ENCODE assay signal across 14 cellular contexts in the genomic region with DNA sequence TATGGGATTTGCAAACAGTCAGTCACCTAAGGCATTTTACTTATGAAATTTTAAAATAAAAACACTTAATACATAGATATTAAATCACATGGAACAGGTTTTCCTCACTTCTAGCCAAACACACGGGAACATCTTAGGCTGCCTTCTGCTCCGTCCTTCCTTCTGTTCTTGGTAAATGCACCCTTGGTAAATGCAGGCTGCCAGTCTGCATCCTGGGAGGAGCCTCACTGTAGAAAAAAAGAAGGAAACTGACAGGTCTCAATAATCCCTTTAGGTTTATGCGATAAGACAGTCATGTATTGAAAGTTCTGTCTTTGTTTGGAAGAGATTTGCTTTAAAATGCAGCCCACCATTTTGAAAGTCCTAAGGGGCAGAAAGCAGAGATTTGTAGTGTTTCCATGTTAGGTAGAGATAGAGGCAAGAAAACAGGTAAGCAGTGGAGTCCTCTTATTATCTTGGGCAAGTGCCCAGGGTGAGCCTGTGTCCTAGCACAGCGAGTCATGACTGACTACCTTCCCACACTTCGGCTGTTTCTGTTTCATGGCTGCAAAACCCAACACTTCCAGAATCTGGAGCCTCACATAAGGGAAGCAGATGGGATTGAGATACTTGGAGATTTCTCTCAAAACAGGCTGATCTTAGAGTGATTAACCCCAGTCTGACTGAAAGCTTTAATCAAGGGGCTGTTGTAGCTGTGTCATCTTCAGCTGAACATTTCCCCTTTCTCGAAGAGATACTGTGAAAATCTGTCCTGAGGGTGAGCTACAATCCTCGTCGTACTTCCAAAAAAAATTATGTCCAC.
DNase-seq lines count a peak whose midpoint lies in the region; ATAC-seq, FAIRE-seq and TF ChIP-seq lines count a peak whose summit lies in the region.
"Had no signal": no experiment of that assay in that cellular context is flagged by ENCODE, and none has a peak within 500 bp of the region (broad histone marks: within the 10 kb centered on the region; RNA-seq: fewer than 3 reads in every experiment).

No MANE protein-coding gene starts in this region.

- no peaks in the 10 kb centered on the region for H3F3A ChIP-seq in PC-3 (ENCODE audit: low read length, unreplicated experiment)

- H3K79me1 ChIP-seq in H1 (ENCODE audit: low read depth, low read length), result no peaks in the 10 kb centered on the region

- POLR2A ChIA-PET in MCF 10A (lab: Yijun Ruan, JAX), result no interaction called here
- POLR2A ChIA-PET in PC-3 (lab: Charles Lee; ENCODE audit: unreplicated experiment), result no interaction called here
- POLR2A ChIA-PET in H1 (lab: Charles Lee; ENCODE audit: partially characterized antibody), result no interaction called here

- TF ChIP-seq RAD21 in H1 (IDR thresholded peaks at IDR 0.05 in 1 of 2, conservative IDR thresholded peaks at IDR 0.05 in 1 of 2; ENCODE audit: low read depth in 2 of 2, low read length in 2 of 2), result no peak

- TF ChIP-seq EP300 in H1 (IDR thresholded peaks at IDR 0.05; ENCODE audit: borderline replicate concordance in 1 of 2, low read depth in 2 of 2, low read length in 2 of 2), result no peak

- no TSS peak for BruUV-seq in MCF 10A (replicated peaks; lab: Mats Ljungman, UMichigan)
- no TSS peak for BruUV-seq in PC-3 (replicated peaks; lab: Mats Ljungman, UMichigan)
- BruUV-seq in Calu3 (replicated peaks; lab: Mats Ljungman, UMichigan), result no TSS peak

- H3K27me3 Mint-ChIP-seq in MCF 10A (ENCODE audit: insufficient read depth, unreplicated experiment), result no peaks in the 10 kb centered on the region
- H3K27me3 Mint-ChIP-seq in Calu3 (ENCODE audit: unreplicated experiment), result peaks cover 21% of the 10 kb centered on the region

- no peaks in the 10 kb centered on the region for H3K36me3 Mint-ChIP-seq in MCF 10A (ENCODE audit: insufficient read depth, unreplicated experiment)
- H3K36me3 Mint-ChIP-seq in Calu3 (ENCODE audit: insufficient read depth, unreplicated experiment), result no peaks in the 10 kb centered on the region
- H3K36me3 Mint-ChIP-seq: stimulated activated effector memory CD8-positive, alpha-beta T cell treated with anti-CD3 and anti-CD28 coated beads, Interleukin-12 subunit alpha, Interleukin-12 subunit beta, amount 100 ng/mL, for 72 hours had no signal

- no peak overlapping the region for H2BK5ac ChIP-seq in H1 (ENCODE audit: low read depth, low read length)

- H3K79me2 ChIP-seq in PC-3 (ENCODE audit: low read length), result no peaks in the 10 kb centered on the region
- H3K79me2 ChIP-seq in H1 (ENCODE audit: control insufficient read depth in 1 of 2, insufficient read depth in 2 of 2, low read length in 2 of 2), result no peaks in the 10 kb centered on the region

- CTCF ChIA-PET in MCF 10A (lab: Yijun Ruan, JAX) (interaction anchor here (0.6 to 0.7 kb wide), 2 partner anchors 34 to 771 kb away, joined by 3 to 4 read pairs; no protein-coding TSS in a partner anchor), PC-3 (lab: Charles Lee) (no interaction called here), H1 (lab: Charles Lee; ENCODE audit: partially characterized antibody) (interaction anchor here (0.7 to 1.4 kb wide), 2 partner anchors 12 to 17 kb away, joined by 3 read pairs; no protein-coding TSS in a partner anchor), Calu3 (lab: Charles Lee) (interaction anchor here (0.8 kb wide), 1 partner anchor 8 kb away, joined by 3 read pairs; no protein-coding TSS in a partner anchor)

- 81% methylated on average over 8 of the region's 8 CpGs; no CpG with 5 or more reads in 1 of the 2 experiments for WGBS in H1 (ENCODE audit: extremely low coverage in 1 of 2, insufficient coverage in 1 of 2, insufficient read length in 1 of 2, insufficient replicate concordance in 2 of 2, low coverage in 1 of 2, low lambda C conversion rate in 2 of 2, missing lambda C conversion rate in 1 of 2), 2 experiments

- H3K27ac ChIP-seq in breast epithelium (peak overlapping the region; percentile 22), PC-3 (ENCODE audit: low read length) (no peak overlapping the region), H1 (ENCODE audit: low read depth, low read length) (no peak overlapping the region), upper lobe of right lung (no peak overlapping the region)
- H3K27ac ChIP-seq: uterus had no signal

- H3K4me1 Mint-ChIP-seq in MCF 10A (ENCODE audit: insufficient read depth, unreplicated experiment), result peaks cover 6% of the 10 kb centered on the region
- no peaks in the 10 kb centered on the region for H3K4me1 Mint-ChIP-seq in Calu3 (ENCODE audit: low read depth, unreplicated experiment)
- H3K4me1 Mint-ChIP-seq: B cell; stimulated activated effector memory CD8-positive, alpha-beta T cell treated with anti-CD3 and anti-CD28 coated beads, Interleukin-12 subunit alpha, Interleukin-12 subunit beta, amount 100 ng/mL, for 72 hours had no signal

- H3K23ac ChIP-seq in H1 (ENCODE audit: insufficient read length), result no peak overlapping the region

- no peak overlapping the region for H3K18ac ChIP-seq in H1 (ENCODE audit: extremely low read depth, low read length)

- H4K91ac ChIP-seq in H1 (replicated peaks; ENCODE audit: insufficient read length, low read length), result no peak overlapping the region

- no peak overlapping the region for H3K14ac ChIP-seq in H1 (ENCODE audit: insufficient read length)

- no peak for DNase-seq in breast epithelium (ENCODE audit: low spot score in 2 of 2)
- no peak for DNase-seq in MCF 10A (ENCODE audit: unreplicated experiment)
- DNase-seq in PC-3, result peak; percentile 50
- DNase-seq in H1 (ENCODE audit: low read depth in 1 of 2, low spot score in 2 of 2), result no peak
- no peak for DNase-seq in upper lobe of right lung
- no peak for DNase-seq in Calu3
- no peak for DNase-seq in 8988T
- DNase-seq: cortex of kidney, NCI-H1092, uterus had no signal

- no peak overlapping the region for H2BK20ac ChIP-seq in H1 (ENCODE audit: low read length)

- H3K36me3 ChIP-seq in breast epithelium (no peaks in the 10 kb centered on the region), PC-3 (ENCODE audit: low read depth, low read length) (no peaks in the 10 kb centered on the region), H1 (ENCODE audit: control insufficient read depth in 2 of 4, insufficient read depth in 4 of 4, low read length in 3 of 4) (no peaks in the 10 kb centered on the region), upper lobe of right lung (no peaks in the 10 kb centered on the region)
- H3K36me3 ChIP-seq: uterus had no signal

- no peak overlapping the region for H3K9ac ChIP-seq in PC-3 (ENCODE audit: low read length)
- no peak overlapping the region for H3K9ac ChIP-seq in H1 (replicated peaks in 1 of 4; ENCODE audit: extremely low read depth in 1 of 4, low read depth in 3 of 4, low read length in 3 of 4)

- no peaks in the 10 kb centered on the region for H4K20me1 ChIP-seq in PC-3 (ENCODE audit: low read length)
- H4K20me1 ChIP-seq in H1 (replicated peaks in 1 of 2; ENCODE audit: control insufficient read depth in 1 of 2, insufficient read depth in 2 of 2, low read length in 2 of 2), result no peaks in the 10 kb centered on the region

- no peak overlapping the region for H4K5ac ChIP-seq in H1 (ENCODE audit: insufficient read length, low read depth, low read length)

- H3K4me3 ChIP-seq in breast epithelium, result no peak overlapping the region
- no peak overlapping the region for H3K4me3 ChIP-seq in PC-3 (ENCODE audit: low read length)
- no peak overlapping the region for H3K4me3 ChIP-seq in H1 (ENCODE audit: extremely low read depth in 1 of 4, insufficient read depth in 2 of 4, low read depth in 3 of 4, low read length in 4 of 4)
- H3K4me3 ChIP-seq in upper lobe of right lung, result no peak overlapping the region
- H3K4me3 ChIP-seq: uterus had no signal

- intact Hi-C loops in breast epithelium (cut with DNase I; ENCODE audit: low total_unique reads) (no loop called here), MCF 10A (cut with micrococcal nuclease) (no loop called here), PC-3 (cut with micrococcal nuclease) (no loop called here), upper lobe of right lung (cut with DNase I) (no loop called here), Calu3 (cut with micrococcal nuclease; ENCODE audit: unreplicated experiment) (no loop called here)

- peak; percentile 13 for FAIRE-seq in H1 (lab: Jason Lieb, UNC)

- TF ChIP-seq CTCF in breast epithelium (IDR thresholded peaks at IDR 0.05) (no peak), MCF 10A (IDR thresholded peaks at IDR 0.05; ENCODE audit: unreplicated experiment) (no peak), PC-3 (conservative IDR thresholded peaks at IDR 0.05; ENCODE audit: low read depth, low read length) (no peak), H1 (IDR thresholded peaks at IDR 0.05; ENCODE audit: control extremely low read depth in 1 of 3, insufficient read depth in 1 of 3, low read depth in 1 of 3, low read length in 3 of 3) (no peak), upper lobe of right lung (IDR thresholded peaks at IDR 0.05) (no peak), Calu3 (IDR thresholded peaks at IDR 0.05; ENCODE audit: unreplicated experiment) (no peak)

- no peak overlapping the region for H4K8ac ChIP-seq in H1 (ENCODE audit: extremely low read depth, insufficient read depth, low read length)

- H3K4ac ChIP-seq in H1 (replicated peaks; ENCODE audit: insufficient read length, low read depth, low read length), result no peak overlapping the region

- H3K9me3 ChIP-seq in breast epithelium, result no peaks in the 10 kb centered on the region
- no peaks in the 10 kb centered on the region for H3K9me3 ChIP-seq in PC-3 (ENCODE audit: low read length)
- no peaks in the 10 kb centered on the region for H3K9me3 ChIP-seq in H1 (ENCODE audit: insufficient read depth in 2 of 2, low read depth in 1 of 2, low read length in 1 of 2)
- H3K9me3 ChIP-seq in upper lobe of right lung, result no peaks in the 10 kb centered on the region
- H3K9me3 ChIP-seq: uterus had no signal

- H3K4me3 Mint-ChIP-seq in MCF 10A (ENCODE audit: unreplicated experiment) (no peak overlapping the region), Calu3 (ENCODE audit: low read depth, unreplicated experiment) (no peak overlapping the region)
- H3K4me3 Mint-ChIP-seq: B cell; stimulated activated effector memory CD8-positive, alpha-beta T cell treated with anti-CD3 and anti-CD28 coated beads, Interleukin-12 subunit alpha, Interleukin-12 subunit beta, amount 100 ng/mL, for 72 hours had no signal

- H3K23me2 ChIP-seq in H1 (ENCODE audit: low read depth, low read length), result no peaks in the 10 kb centered on the region

- no peak overlapping the region for H3K27ac Mint-ChIP-seq in MCF 10A (ENCODE audit: low read depth, unreplicated experiment)
- no peak overlapping the region for H3K27ac Mint-ChIP-seq in Calu3 (ENCODE audit: unreplicated experiment)
- H3K27ac Mint-ChIP-seq: B cell; stimulated activated effector memory CD8-positive, alpha-beta T cell treated with anti-CD3 and anti-CD28 coated beads, Interleukin-12 subunit alpha, Interleukin-12 subunit beta, amount 100 ng/mL, for 72 hours had no signal

- no peak overlapping the region for H2AK5ac ChIP-seq in H1 (ENCODE audit: low read depth, low read length)

- ATAC-seq in PC-3 (peak; percentile 72), upper lobe of right lung (peak; percentile 20), HG03469 (IDR thresholded peaks at IDR 0.05; ENCODE audit: unreplicated experiment) (no peak)
- ATAC-seq: esophagus mucosa; stimulated activated effector memory CD8-positive, alpha-beta T cell treated with anti-CD3 and anti-CD28 coated beads, Interleukin-12 subunit alpha, Interleukin-12 subunit beta, amount 100 ng/mL, for 72 hours had no signal

- H2BK12ac ChIP-seq in H1 (ENCODE audit: low read depth, low read length), result no peak overlapping the region

- H3K4me2 ChIP-seq in PC-3 (ENCODE audit: low read length), result no peak overlapping the region
- H3K4me2 ChIP-seq in H1 (ENCODE audit: insufficient read depth in 1 of 2, low read depth in 2 of 2, low read length in 2 of 2), result no peak overlapping the region

- no peak overlapping the region for H2BK120ac ChIP-seq in H1 (replicated peaks; ENCODE audit: low read depth, low read length)

- H3K4me1 ChIP-seq in breast epithelium (no peaks in the 10 kb centered on the region), PC-3 (ENCODE audit: insufficient read depth, low read length) (peaks cover 12% of the 10 kb centered on the region; the same call in 1 of the 2 replicates), H1 (replicated peaks in 1 of 4; ENCODE audit: control insufficient read depth in 3 of 4, insufficient read depth in 4 of 4, low read length in 3 of 4) (peaks cover 0 to 8% (median 2%) of the 10 kb centered on the region in 4 experiments; a peak in 2 of 7 replicates), upper lobe of right lung (no peaks in the 10 kb centered on the region)
- H3K4me1 ChIP-seq: uterus had no signal

- TF ChIP-seq POLR2A in breast epithelium (IDR thresholded peaks at IDR 0.05) (no peak), H1 (IDR thresholded peaks at IDR 0.05; ENCODE audit: control extremely low read depth in 1 of 2, low read depth in 2 of 2, low read length in 2 of 2) (no peak)

- no peak overlapping the region for H3K56ac ChIP-seq in H1 (replicated peaks; ENCODE audit: insufficient read length, low read depth, low read length)

- H3K9me2 ChIP-seq in PC-3 (replicated peaks; ENCODE audit: low read length), result no peaks in the 10 kb centered on the region

- H3K9me3 Mint-ChIP-seq in MCF 10A (ENCODE audit: unreplicated experiment) (peaks cover 13% of the 10 kb centered on the region), Calu3 (ENCODE audit: low read depth, unreplicated experiment) (peaks cover 4% of the 10 kb centered on the region)
- H3K9me3 Mint-ChIP-seq: stimulated activated effector memory CD8-positive, alpha-beta T cell treated with anti-CD3 and anti-CD28 coated beads, Interleukin-12 subunit alpha, Interleukin-12 subunit beta, amount 100 ng/mL, for 72 hours had no signal

- H3K27me3 ChIP-seq in breast epithelium (no peaks in the 10 kb centered on the region), PC-3 (ENCODE audit: low read length) (no peaks in the 10 kb centered on the region), H1 (replicated peaks in 1 of 4; ENCODE audit: control insufficient read depth in 3 of 4, extremely low read depth in 1 of 4, insufficient read depth in 3 of 4, low read length in 3 of 4) (no peaks in the 10 kb centered on the region), upper lobe of right lung (no peaks in the 10 kb centered on the region)
- H3K27me3 ChIP-seq: uterus had no signal

- no peak overlapping the region for H2BK15ac ChIP-seq in H1 (ENCODE audit: low read length)

- H2AFZ ChIP-seq in PC-3 (ENCODE audit: low read length), result peak overlapping the region; percentile 44
- peak overlapping the region; percentile 25; the same call in 1 of the 2 replicates for H2AFZ ChIP-seq in H1 (ENCODE audit: low read length)

Comparison
In these comparisons a context has a peak if more than half of its experiments do, and no peak if none do; other contexts are left out.
1. H3K27ac ChIP-seq: peak in breast epithelium (2 of 2); none in PC-3 (single experiment), H1 (single experiment) and upper lobe of right lung (single experiment).